In genomic region chr19:49559928-49560327, GRCh38 we compare ENCODE assay signal across 10 cellular contexts. TPM values are rescaled to one million over a fixed set of nuclear protein-coding genes. Genes with fewer than 3 reads are reported as not detected.
DNase-seq lines count a peak whose midpoint lies in the region; ATAC-seq and TF ChIP-seq lines count a peak whose summit lies in the region.
"Had no signal": no experiment of that assay in that cellular context is flagged by ENCODE, and none has a peak within 500 bp of the region (broad histone marks: within the 10 kb centered on the region; RNA-seq: fewer than 3 reads in every experiment).

No MANE protein-coding gene starts in this region.

- H3K27me3 ChIP-seq in CD4-positive, alpha-beta T cell (ENCODE audit: control insufficient read depth, insufficient read depth, low read length), result no peaks in the 10 kb centered on the region
- H3K27me3 ChIP-seq in psoas muscle (ENCODE audit: insufficient read depth in 3 of 3, low read length in 2 of 3) (no peaks in the 10 kb centered on the region), tibial nerve (no peaks in the 10 kb centered on the region)

- 28 to 56% (median 34%) methylated on average over 15 of the region's 15 CpGs for WGBS in psoas muscle, 3 donors
- WGBS in tibial nerve, 2 donors, result 53 to 56% methylated on average over 15 of the region's 15 CpGs

- no peak for DNase-seq in CD4-positive, alpha-beta T cell
- DNase-seq in T-helper 2 cell treated with Interferon-gamma antibody and Interleukin-4, amounts not matched to agents 5 μg/mL and 100 μg/mL, for 36 hours (ENCODE audit: low spot score), result no peak
- DNase-seq in psoas muscle (no peak), tibial nerve (ENCODE audit: low spot score in 2 of 2) (no peak), ACHN (no peak), A172 (ENCODE audit: low spot score) (no peak), cortex of kidney (lab: John Stamatoyannopoulos, UW) (no peak)
- DNase-seq: kidney glomerular epithelial cell, NCI-H748 treated with DMSO at 0.1 percent for 48 hours had no signal

- peaks cover 78% of the 10 kb centered on the region for H3K4me1 Mint-ChIP-seq in CD4-positive, alpha-beta T cell (ENCODE audit: low read depth)
- H3K4me1 Mint-ChIP-seq in T-helper 2 cell treated with Interferon-gamma antibody and Interleukin-4, amounts not matched to agents 5 μg/mL and 100 μg/mL, for 36 hours (ENCODE audit: low read depth), result peaks cover 69% of the 10 kb centered on the region

- H3K4me3 Mint-ChIP-seq in CD4-positive, alpha-beta T cell, result peak overlapping the region; percentile 95
- H3K4me3 Mint-ChIP-seq in T-helper 2 cell treated with Interferon-gamma antibody and Interleukin-4, amounts not matched to agents 5 μg/mL and 100 μg/mL, for 36 hours, result peak overlapping the region; percentile 87

- CTCF ChIA-PET in CD4-positive, alpha-beta T cell (lab: Charles Lee), result interaction anchor here (1.1 to 5.2 kb wide), 4 partner anchors 9 to 53 kb away, joined by 3 to 62 read pairs (median 6); no protein-coding TSS in a partner anchor

- H3K4me3 ChIP-seq in psoas muscle (peak overlapping the region; percentile 46), tibial nerve (no peak overlapping the region)

- peaks cover 55% of the 10 kb centered on the region for H3K4me1 ChIP-seq in psoas muscle
- peaks cover 0 to 38% (median 18%) of the 10 kb centered on the region in 4 donors for H3K4me1 ChIP-seq in tibial nerve

- ATAC-seq in CD4-positive, alpha-beta T cell (ENCODE audit: poor library complexity), result no peak
- peak in 2 of 4 donors; percentile 3 to 5 for ATAC-seq in psoas muscle

- no peaks in the 10 kb centered on the region for H3K9me3 Mint-ChIP-seq in CD4-positive, alpha-beta T cell
- H3K9me3 Mint-ChIP-seq in T-helper 2 cell treated with Interferon-gamma antibody and Interleukin-4, amounts not matched to agents 5 μg/mL and 100 μg/mL, for 36 hours, result peaks cover under 1% of the 10 kb centered on the region

- TF ChIP-seq POLR2A in tibial nerve (IDR thresholded peaks at IDR 0.05), result no peak

- in situ Hi-C loops in ACHN (cut with HindIII; ENCODE audit: low pct_ligation_motif_present, low pct_unique_long_range_greater_than_20kb, low sequenced_read_pairs), result no loop called here

- POLR2A ChIA-PET in CD4-positive, alpha-beta T cell (lab: Charles Lee), result interaction anchor here (0.5 to 5.3 kb wide), 12 partner anchors 9 to 318 kb away, joined by 3 to 123 read pairs (median 6); partner anchors contain the start of genes AKT1S1, PRR12, RCN3 and RPS11

- peaks cover 5 to 49% of the 10 kb centered on the region in 2 donors for H3K36me3 ChIP-seq in psoas muscle (ENCODE audit: insufficient read depth in 1 of 2, low read depth in 1 of 2)
- H3K36me3 ChIP-seq in tibial nerve, result peaks cover 0 to 56% (median 22%) of the 10 kb centered on the region in 3 donors

- H3K27me3 Mint-ChIP-seq in CD4-positive, alpha-beta T cell, result no peaks in the 10 kb centered on the region
- no peaks in the 10 kb centered on the region for H3K27me3 Mint-ChIP-seq in T-helper 2 cell treated with Interferon-gamma antibody and Interleukin-4, amounts not matched to agents 5 μg/mL and 100 μg/mL, for 36 hours (ENCODE audit: low read depth)

- no peaks in the 10 kb centered on the region for H3K9me3 ChIP-seq in CD4-positive, alpha-beta T cell (ENCODE audit: control insufficient read depth, low read length)
- H3K9me3 ChIP-seq in psoas muscle (no peaks in the 10 kb centered on the region), tibial nerve (no peaks in the 10 kb centered on the region)

- H3K27ac ChIP-seq in CD4-positive, alpha-beta T cell (ENCODE audit: low read depth, low read length), result peak overlapping the region; percentile 61
- peak overlapping the region; percentile 78 for H3K27ac ChIP-seq in cingulate gyrus (ENCODE audit: low read depth, low read length)
- H3K27ac ChIP-seq in psoas muscle, result peak overlapping the region; percentile 82
- peak overlapping the region in 2 of 4 donors; percentile 68 to 77 for H3K27ac ChIP-seq in tibial nerve

- TF ChIP-seq EP300 in tibial nerve (IDR thresholded peaks at IDR 0.05), result no peak

- peak overlapping the region; percentile 89 for H3K27ac Mint-ChIP-seq in CD4-positive, alpha-beta T cell
- H3K27ac Mint-ChIP-seq in T-helper 2 cell treated with Interferon-gamma antibody and Interleukin-4, amounts not matched to agents 5 μg/mL and 100 μg/mL, for 36 hours, result peak overlapping the region; percentile 91

- intact Hi-C loops in CD4-positive, alpha-beta T cell (cut with DNase I, micrococcal nuclease), result no loop called here
- intact Hi-C loops in psoas muscle (cut with DNase I), result no loop called here

- no peak for TF ChIP-seq CTCF in CD4-positive, alpha-beta T cell (IDR thresholded peaks at IDR 0.05)
- no peak for TF ChIP-seq CTCF in psoas muscle (IDR thresholded peaks at IDR 0.05)
- no peak for TF ChIP-seq CTCF in tibial nerve (IDR thresholded peaks at IDR 0.05)

- H3K36me3 Mint-ChIP-seq in CD4-positive, alpha-beta T cell (ENCODE audit: low read depth), result peaks cover 61% of the 10 kb centered on the region
- H3K36me3 Mint-ChIP-seq in T-helper 2 cell treated with Interferon-gamma antibody and Interleukin-4, amounts not matched to agents 5 μg/mL and 100 μg/mL, for 36 hours (ENCODE audit: low read depth), result peaks cover 61% of the 10 kb centered on the region

RNA-seq across cellular contexts. Expression of gene NOSIP, which starts 20.4 kb away (rescaled TPM):
- total RNA-seq in CD4-positive, alpha-beta T cell, result 100 to 1,000 TPM; 202 to 203 TPM
- total RNA-seq in psoas muscle (10 to 100 TPM; 53.9 to 69.9 (median 58.1) TPM), tibial nerve (10 to 100 TPM; 43.0 to 83.1 (median 71.9) TPM)
- polyA plus RNA-seq in psoas muscle, result 100 to 1,000 TPM in 1 of 3 donors, 10 to 100 TPM in 2; 75.4 to 104 (median 95.2) TPM
- 131 and 142 TPM in 2 replicates for total RNA-seq in A172 (2014; rRNA removed; shearing (Covaris generic))

RNA-seq across cellular contexts. Expression of gene PRRG2, which starts 21.2 kb away (rescaled TPM):
- total RNA-seq in CD4-positive, alpha-beta T cell, result under 1 TPM; 0.49 to 0.78 TPM
- total RNA-seq in psoas muscle (under 1 TPM; 0.24 to 0.89 (median 0.69) TPM), tibial nerve (under 1 TPM in 3 of 4 donors, not detected in 1; 0.42 to 0.78 (median 0.44) TPM)
- 10 to 100 TPM in 1 of 3 donors, 1 to 10 TPM in 2; 1.4 to 16.0 (median 5.9) TPM for polyA plus RNA-seq in psoas muscle
- total RNA-seq in A172 (2014; rRNA removed; shearing (Covaris generic)), result 0.43 and 0.79 TPM in 2 replicates

RNA-seq across cellular contexts. Expression of gene PRR12, which starts 31.1 kb away (rescaled TPM):
- total RNA-seq in CD4-positive, alpha-beta T cell, result 10 to 100 TPM; 41.7 to 42.2 TPM
- 10 to 100 TPM in 1 of 4 donors, 1 to 10 TPM in 3; 7.1 to 15.1 (median 7.6) TPM for total RNA-seq in psoas muscle
- polyA plus RNA-seq in psoas muscle, result 1 to 10 TPM; 2.3 to 5.0 (median 3.1) TPM
- 10 to 100 TPM; 11.6 to 32.7 (median 18.1) TPM for total RNA-seq in tibial nerve
- 2.3 and 4.7 TPM in 2 replicates for total RNA-seq in A172 (2014; rRNA removed; shearing (Covaris generic))

RNA-seq across cellular contexts. Expression of gene RCN3, which starts 32.1 kb away (rescaled TPM):
- 1 to 10 TPM; 4.8 to 7.8 TPM for total RNA-seq in CD4-positive, alpha-beta T cell
- 1 to 10 TPM; 6.4 to 8.6 (median 7.4) TPM for total RNA-seq in psoas muscle
- polyA plus RNA-seq in psoas muscle, result 1 to 10 TPM; 3.9 to 9.6 (median 7.3) TPM
- 100 to 1,000 TPM in 1 of 4 donors, 10 to 100 TPM in 3; 37.9 to 162 (median 49.9) TPM for total RNA-seq in tibial nerve
- total RNA-seq in A172 (2014; rRNA removed; shearing (Covaris generic)), result 0.46 TPM in 1 of 2 replicates, not detected in the other

RNA-seq across cellular contexts. Expression of gene FCGRT, which starts 47.5 kb away (rescaled TPM):
- total RNA-seq in CD4-positive, alpha-beta T cell, result 10 to 100 TPM; 50.2 to 52.5 TPM
- 10 to 100 TPM; 42.2 to 79.3 (median 60.3) TPM for total RNA-seq in psoas muscle
- polyA plus RNA-seq in psoas muscle, result 10 to 100 TPM; 32.0 to 48.2 (median 39.9) TPM
- total RNA-seq in tibial nerve, result 100 to 1,000 TPM; 231 to 410 (median 298) TPM
- 0.17 and 0.77 TPM in 2 replicates for total RNA-seq in A172 (2014; rRNA removed; shearing (Covaris generic))
